17 cellular contexts compared by ENCODE assay signal in genomic region chr6:151034825-151035781, GRCh38.
DNase-seq lines count a peak whose midpoint lies in the region; ATAC-seq and TF ChIP-seq lines count a peak whose summit lies in the region.
"Had no signal": no experiment of that assay in that cellular context is flagged by ENCODE, and none has a peak within 500 bp of the region (broad histone marks: within the 10 kb centered on the region; RNA-seq: fewer than 3 reads in every experiment).

No MANE protein-coding gene starts in this region.

- H4K8ac ChIP-seq in IMR-90 (ENCODE audit: low read depth in 2 of 2, low read length in 2 of 2): peak overlapping the region in 1 of 2 experiments; percentile 69; a peak in 1 of 4 replicates

- no peak overlapping the region for H3K4me3 Mint-ChIP-seq in stimulated activated memory B cell treated with anti-CD40 and anti-IgM and Interleukin-4, amounts not matched to agents 10 μg/mL and 1 μg/mL and 100 μg/mL, for 72 hours
- H3K4me3 Mint-ChIP-seq: activated T-helper 17 cell treated with anti-CD3 and anti-CD28 coated beads, Interleukin-2, amount 50 U/mL, for 72 hours; naive thymus-derived CD4-positive, alpha-beta T cell had no signal

- H3K27me3 ChIP-seq in IMR-90 (ENCODE audit: control insufficient read depth, insufficient read depth, low read length): no peaks in the 10 kb centered on the region
- no peaks in the 10 kb centered on the region for H3K27me3 ChIP-seq in smooth muscle cell (ENCODE audit: low read depth)
- H3K27me3 ChIP-seq in left lung: no peaks in the 10 kb centered on the region
- H3K27me3 ChIP-seq: MG63 had no signal

- CTCF ChIA-PET in IMR-90 (lab: Yijun Ruan, JAX): no interaction called here

- intact Hi-C loops in IMR-90 (cut with micrococcal nuclease): no loop called here
- intact Hi-C loops in left lung (cut with DNase I): no loop called here

- dilution Hi-C loops in IMR-90 (cut with HindIII; ENCODE audit: low sequenced_read_pairs, unreplicated experiment): no loop called here

- peaks cover 7% of the 10 kb centered on the region for H3F3A ChIP-seq in smooth muscle cell (ENCODE audit: low read depth)

- no peak overlapping the region; the same call in 1 of the 2 replicates for H4K5ac ChIP-seq in IMR-90 (ENCODE audit: low read depth, low read length)

- H3K79me2 ChIP-seq in smooth muscle cell (ENCODE audit: low read depth): no peaks in the 10 kb centered on the region

- TF ChIP-seq POLR2A in IMR-90 (IDR thresholded peaks at IDR 0.05; ENCODE audit: low read depth, low read length): no peak

- no peak overlapping the region for H3K4me3 ChIP-seq in IMR-90 (ENCODE audit: insufficient read depth, low read depth, low read length)
- H3K4me3 ChIP-seq in astrocyte of the spinal cord (ENCODE audit: low read depth, low read length): no peak overlapping the region
- H3K4me3 ChIP-seq in mesodermal cell (ENCODE audit: extremely low read depth, insufficient read depth, low read length, poor library complexity, severe bottlenecking): no peak overlapping the region
- no peak overlapping the region for H3K4me3 ChIP-seq in smooth muscle cell
- H3K4me3 ChIP-seq in left lung: no peak overlapping the region
- H3K4me3 ChIP-seq: MG63 had no signal

- peak overlapping the region; percentile 88; the same call in 1 of the 2 replicates for H3K23ac ChIP-seq in IMR-90 (ENCODE audit: low read depth, low read length)

- H4K91ac ChIP-seq in IMR-90 (ENCODE audit: insufficient read depth, low read depth, low read length): peak overlapping the region; percentile 89

- peaks cover 18% of the 10 kb centered on the region for H3K9me1 ChIP-seq in IMR-90 (ENCODE audit: insufficient read depth, low read length)

- H3K36me3 Mint-ChIP-seq in stimulated activated memory B cell treated with anti-CD40 and anti-IgM and Interleukin-4, amounts not matched to agents 10 μg/mL and 1 μg/mL and 100 μg/mL, for 72 hours: peaks cover 65% of the 10 kb centered on the region

- no TSS peak for BruUV-seq in IMR-90 (replicated peaks; lab: Mats Ljungman, UMichigan)

- H2BK15ac ChIP-seq in IMR-90 (ENCODE audit: low read depth, low read length): peak overlapping the region; percentile 19; the same call in 1 of the 3 replicates

- H3K36me3 ChIP-seq in IMR-90 (ENCODE audit: control insufficient read depth, insufficient read depth, low read length) (peaks cover 37% of the 10 kb centered on the region), mesodermal cell (ENCODE audit: control insufficient read depth, insufficient read depth, low read length) (peaks cover 65% of the 10 kb centered on the region), smooth muscle cell (ENCODE audit: low read depth) (no peaks in the 10 kb centered on the region), left lung (peaks cover 5 to 19% of the 10 kb centered on the region in 2 donors)

- H3K9me3 ChIP-seq in IMR-90 (ENCODE audit: control insufficient read depth, insufficient read depth, low read length) (no peaks in the 10 kb centered on the region), mesodermal cell (ENCODE audit: control insufficient read depth, low read length) (no peaks in the 10 kb centered on the region), smooth muscle cell (replicated peaks; ENCODE audit: low read depth) (no peaks in the 10 kb centered on the region), left lung (no peaks in the 10 kb centered on the region)
- H3K9me3 ChIP-seq: Caco-2, MG63 had no signal

- TF ChIP-seq RAD21 in IMR-90 (IDR thresholded peaks at IDR 0.05; ENCODE audit: low read length): no peak

- H3K27me3 Mint-ChIP-seq in stimulated activated memory B cell treated with anti-CD40 and anti-IgM and Interleukin-4, amounts not matched to agents 10 μg/mL and 1 μg/mL and 100 μg/mL, for 72 hours: no peaks in the 10 kb centered on the region
- H3K27me3 Mint-ChIP-seq: activated T-helper 17 cell treated with anti-CD3 and anti-CD28 coated beads, Interleukin-2, amount 50 U/mL, for 72 hours; naive thymus-derived CD4-positive, alpha-beta T cell had no signal

- peaks cover 13 to 35% of the 10 kb centered on the region in 2 experiments for H3K79me1 ChIP-seq in IMR-90 (ENCODE audit: low read depth in 1 of 2, low read length in 2 of 2)

- peak overlapping the region; percentile 76 for H2BK5ac ChIP-seq in IMR-90 (ENCODE audit: low read depth, low read length, poor library complexity, severe bottlenecking)

- peaks cover 11% of the 10 kb centered on the region for H3K4me1 ChIP-seq in IMR-90 (ENCODE audit: control insufficient read depth, insufficient read depth, low read length)
- peaks cover 25% of the 10 kb centered on the region for H3K4me1 ChIP-seq in mesodermal cell (ENCODE audit: control insufficient read depth, insufficient read depth, low read length, poor library complexity, severe bottlenecking)
- peaks cover 10% of the 10 kb centered on the region for H3K4me1 ChIP-seq in smooth muscle cell (ENCODE audit: low read depth)
- peaks cover 0 to 6% of the 10 kb centered on the region in 2 donors for H3K4me1 ChIP-seq in left lung
- H3K4me1 ChIP-seq: Caco-2 had no signal

- peak overlapping the region; percentile 71 for H2BK20ac ChIP-seq in IMR-90 (ENCODE audit: low read depth, low read length)

- no peak overlapping the region for H2AK9ac ChIP-seq in IMR-90 (replicated peaks; ENCODE audit: low read depth, low read length, poor library complexity)

- H3K18ac ChIP-seq in IMR-90 (ENCODE audit: low read depth, low read length): no peak overlapping the region

- H3K9me3 Mint-ChIP-seq in stimulated activated memory B cell treated with anti-CD40 and anti-IgM and Interleukin-4, amounts not matched to agents 10 μg/mL and 1 μg/mL and 100 μg/mL, for 72 hours: no peaks in the 10 kb centered on the region
- H3K9me3 Mint-ChIP-seq: activated T-helper 17 cell treated with anti-CD3 and anti-CD28 coated beads, Interleukin-2, amount 50 U/mL, for 72 hours; naive thymus-derived CD4-positive, alpha-beta T cell had no signal

- POLR2A ChIA-PET in IMR-90 (lab: Charles Lee; ENCODE audit: unreplicated experiment): no interaction called here

- H3K4ac ChIP-seq in IMR-90 (ENCODE audit: low read depth, low read length): peak overlapping the region; percentile 79

- no peaks in the 10 kb centered on the region; the same call in 1 of the 2 replicates for H4K20me1 ChIP-seq in IMR-90 (ENCODE audit: insufficient read depth, low read length)
- no peaks in the 10 kb centered on the region for H4K20me1 ChIP-seq in smooth muscle cell (ENCODE audit: low read depth)

- in situ Hi-C loops in IMR-90 (cut with MboI; ENCODE audit: low sequenced_read_pairs) (no loop called here), astrocyte of the spinal cord (cut with HindIII; ENCODE audit: low sequenced_read_pairs) (no loop called here)

- WGBS in IMR-90 (ENCODE audit: extremely low coverage in 2 of 2, insufficient read length in 1 of 2), 2 experiments: no CpG with 5 or more reads among the region's 10 CpGs
- 94 to 100% methylated on average over 1 to 5 of the region's 10 CpGs for WGBS in mesodermal cell (ENCODE audit: insufficient coverage in 2 of 2), 2 experiments
- WGBS in smooth muscle cell (ENCODE audit: low lambda C conversion rate): 98% methylated on average over 10 of the region's 10 CpGs

- no peak overlapping the region for H3K27ac Mint-ChIP-seq in stimulated activated memory B cell treated with anti-CD40 and anti-IgM and Interleukin-4, amounts not matched to agents 10 μg/mL and 1 μg/mL and 100 μg/mL, for 72 hours
- H3K27ac Mint-ChIP-seq: naive thymus-derived CD4-positive, alpha-beta T cell had no signal

- peak overlapping the region; percentile 66; the same call in 1 of the 2 replicates for H3K14ac ChIP-seq in IMR-90 (replicated peaks; ENCODE audit: low read depth, low read length)

- H2BK120ac ChIP-seq in IMR-90 (ENCODE audit: low read depth, low read length): peak overlapping the region; percentile 62

- no peak for DNase-seq in IMR-90
- peak; percentile 71 for DNase-seq in astrocyte of the spinal cord (ENCODE audit: low read depth, low spot score)
- no peak for DNase-seq in smooth muscle cell (lab: John Stamatoyannopoulos, UW; ENCODE audit: unreplicated experiment)
- DNase-seq in NCI-H2029 (lab: John Stamatoyannopoulos, UW): no peak
- DNase-seq in left lung: no peak
- DNase-seq in NCI-H146 treated with DMSO at 0.1 percent for 48 hours (lab: John Stamatoyannopoulos, UW; ENCODE audit: unreplicated experiment): no peak
- DNase-seq: activated CD4-positive, alpha-beta T cell treated with anti-CD3 and anti-CD28 coated beads for 1 hour; Caco-2; cerebellar nuclear complex; MG63; naive thymus-derived CD4-positive, alpha-beta T cell; NCI-H1694; SIG-M5; T1000 had no signal

- H2AK5ac ChIP-seq in IMR-90 (ENCODE audit: low read depth, low read length): peak overlapping the region; percentile 83

- H3K27ac ChIP-seq in IMR-90 (ENCODE audit: insufficient read depth, low read length) (peak overlapping the region; percentile 0; the same call in 1 of the 2 replicates), mesodermal cell (ENCODE audit: low read depth, low read length, severe bottlenecking) (peak overlapping the region; percentile 87), smooth muscle cell (ENCODE audit: low read depth) (peak overlapping the region; percentile 95), left lung (no peak overlapping the region)

- no peaks in the 10 kb centered on the region for H3K4me1 Mint-ChIP-seq in stimulated activated memory B cell treated with anti-CD40 and anti-IgM and Interleukin-4, amounts not matched to agents 10 μg/mL and 1 μg/mL and 100 μg/mL, for 72 hours

- H3K4me2 ChIP-seq in IMR-90 (ENCODE audit: low read depth, low read length): no peak overlapping the region
- no peak overlapping the region for H3K4me2 ChIP-seq in smooth muscle cell

- H3K9ac ChIP-seq in IMR-90 (ENCODE audit: low read depth, low read length) (no peak overlapping the region), smooth muscle cell (ENCODE audit: low read depth) (no peak overlapping the region)

- no peak overlapping the region; the same call in 1 of the 2 replicates for H3K56ac ChIP-seq in IMR-90 (ENCODE audit: extremely low read depth, insufficient read depth, low read length)

- ATAC-seq in IMR-90 (ENCODE audit: low read depth): no peak
- no peak for ATAC-seq in left lung
- ATAC-seq in stimulated activated memory B cell treated with anti-CD40 and anti-IgM and Interleukin-4, amounts not matched to agents 10 μg/mL and 1 μg/mL and 100 μg/mL, for 72 hours: no peak
- ATAC-seq: activated T-helper 17 cell treated with anti-CD3 and anti-CD28 coated beads, Interleukin-2, amount 50 U/mL, for 72 hours; naive thymus-derived CD4-positive, alpha-beta T cell had no signal

- no peak for TF ChIP-seq CTCF in IMR-90 (conservative IDR thresholded peaks at IDR 0.05; ENCODE audit: low read depth, low read length)
- TF ChIP-seq CTCF in astrocyte of the spinal cord (IDR thresholded peaks at IDR 0.05; ENCODE audit: low read depth, low read length): no peak
- no peak for TF ChIP-seq CTCF in smooth muscle cell (IDR thresholded peaks at IDR 0.05; ENCODE audit: borderline replicate concordance, insufficient read depth, poor library complexity, severe bottlenecking)
- TF ChIP-seq CTCF in left lung (IDR thresholded peaks at IDR 0.05): no peak

- H2AFZ ChIP-seq in IMR-90 (replicated peaks; ENCODE audit: low read length, poor library complexity) (no peak overlapping the region), smooth muscle cell (ENCODE audit: low read depth) (no peak overlapping the region)

TF ChIP-seq in IMR-90, 13 proteins besides CTCF, POLR2A, EP300 and RAD21 (continues in another document):
- no peak for TF ChIP-seq SMC3 (IDR thresholded peaks at IDR 0.05; ENCODE audit: low read depth, low read length)
- TF ChIP-seq RFX5 (IDR thresholded peaks at IDR 0.05; ENCODE audit: low read depth, low read length): no peak

Comparison
In these comparisons a context has a peak if more than half of its experiments do, and no peak if none do; other contexts are left out.
1. H3K27ac ChIP-seq: peak in IMR-90 (single experiment), mesodermal cell (single experiment) and smooth muscle cell (single experiment); none in left lung (0 of 2).